In genomic region chr20:38093641-38094077, GRCh38 we compare ENCODE assay signal across 1 cellular context.
A peak's percentile ranks its signal among the peaks of the same experiment; 100 is the strongest.
TF ChIP-seq lines count a peak whose summit lies in the region.

No MANE protein-coding gene starts in this region.

TF ChIP-seq in HepG2, 621 proteins besides CTCF, POLR2A, EP300 and RAD21 (continued from another document and continues in another):
- TF ChIP-seq ZNF407 (CRISPR knock-in tag; IDR thresholded peaks at IDR 0.05; ENCODE audit: not compliant biosample characterization) = no peak
- no peak for TF ChIP-seq MXD1 (CRISPR knock-in tag; IDR thresholded peaks at IDR 0.05)
- no peak for TF ChIP-seq ZFP36L1 (CRISPR knock-in tag; IDR thresholded peaks at IDR 0.05)
- TF ChIP-seq ZNF430 (CRISPR knock-in tag; IDR thresholded peaks at IDR 0.05) = no peak
- TF ChIP-seq ZNF800 (CRISPR knock-in tag; IDR thresholded peaks at IDR 0.05) = 0 out of 2 replicates have a peak, but pooled peaks have one; percentile 44
- TF ChIP-seq SPEN (CRISPR knock-in tag; IDR thresholded peaks at IDR 0.05; ENCODE audit: low read depth) = peak; percentile 56; the same call in 1 of the 2 replicates
- TF ChIP-seq ATF5 (CRISPR knock-in tag; IDR thresholded peaks at IDR 0.05; ENCODE audit: low read depth) = no peak
- peak; percentile 91 for TF ChIP-seq ARID5B (CRISPR knock-in tag; IDR thresholded peaks at IDR 0.05)
- no peak for TF ChIP-seq SRF (IDR thresholded peaks at IDR 0.05; ENCODE audit: low read depth, low read length)
- TF ChIP-seq ADNP (CRISPR knock-in tag; IDR thresholded peaks at IDR 0.05) = no peak
- TF ChIP-seq KLF9 (CRISPR knock-in tag; IDR thresholded peaks at IDR 0.05; ENCODE audit: low read depth) = no peak
- TF ChIP-seq SNAPC5 (CRISPR knock-in tag; IDR thresholded peaks at IDR 0.05; ENCODE audit: borderline replicate concordance) = no peak
- TF ChIP-seq ZNF264 (CRISPR knock-in tag; IDR thresholded peaks at IDR 0.05) = no peak
- TF ChIP-seq ZBTB4 (CRISPR knock-in tag; IDR thresholded peaks at IDR 0.05; ENCODE audit: borderline replicate concordance) = no peak
- TF ChIP-seq ZNF24 (IDR thresholded peaks at IDR 0.05) = 0 out of 2 replicates have a peak, but pooled peaks have one; percentile 12
- TF ChIP-seq MZF1 (CRISPR knock-in tag; IDR thresholded peaks at IDR 0.05; ENCODE audit: borderline replicate concordance) = no peak
- no peak for TF ChIP-seq ZNF569 (CRISPR knock-in tag; IDR thresholded peaks at IDR 0.05; ENCODE audit: borderline replicate concordance)
- TF ChIP-seq PRDM10 (CRISPR knock-in tag; IDR thresholded peaks at IDR 0.05; ENCODE audit: low read depth) = peak; percentile 53; the same call in 1 of the 2 replicates
- no peak for TF ChIP-seq DBP (CRISPR knock-in tag; IDR thresholded peaks at IDR 0.05; ENCODE audit: not compliant biosample characterization)
- TF ChIP-seq ZNF616 (CRISPR knock-in tag; IDR thresholded peaks at IDR 0.05; ENCODE audit: low read depth) = no peak
- peak; percentile 88 for TF ChIP-seq FOXA3 (CRISPR knock-in tag; IDR thresholded peaks at IDR 0.05)
- TF ChIP-seq ZNF549 (CRISPR knock-in tag; IDR thresholded peaks at IDR 0.05) = no peak
- no peak for TF ChIP-seq HCFC1 (IDR thresholded peaks at IDR 0.05; ENCODE audit: low read depth, low read length)
- no peak for TF ChIP-seq JUNB (CRISPR knock-in tag; IDR thresholded peaks at IDR 0.05; ENCODE audit: borderline replicate concordance)
- TF ChIP-seq HIVEP1 (CRISPR knock-in tag; IDR thresholded peaks at IDR 0.05) = no peak
- TF ChIP-seq ZNF12 (CRISPR knock-in tag; IDR thresholded peaks at IDR 0.05) = no peak
- TF ChIP-seq NCOA5 (CRISPR knock-in tag; IDR thresholded peaks at IDR 0.05) = no peak
- peak; percentile 91; the same call in 1 of the 2 replicates for TF ChIP-seq FOXJ3 (CRISPR knock-in tag; IDR thresholded peaks at IDR 0.05; ENCODE audit: borderline replicate concordance)
- no peak for TF ChIP-seq ZFP62 (CRISPR knock-in tag; IDR thresholded peaks at IDR 0.05)
- peak; percentile 52 for TF ChIP-seq TEAD3 (CRISPR knock-in tag; optimal IDR thresholded peaks at IDR 0.05; ENCODE audit: borderline replicate concordance)
- no peak for TF ChIP-seq CENPX (CRISPR knock-in tag; IDR thresholded peaks at IDR 0.05)
- TF ChIP-seq JARID2 (CRISPR knock-in tag; IDR thresholded peaks at IDR 0.05; ENCODE audit: insufficient replicate concordance) = no peak
- no peak for TF ChIP-seq KMT2B (CRISPR knock-in tag; IDR thresholded peaks at IDR 0.05)
- 0 out of 2 replicates have a peak, but pooled peaks have one; percentile 47 for TF ChIP-seq ESRRA (CRISPR knock-in tag; IDR thresholded peaks at IDR 0.05; ENCODE audit: low read depth)
- no peak for TF ChIP-seq ZNF564 (CRISPR knock-in tag; IDR thresholded peaks at IDR 0.05)
- no peak for TF ChIP-seq PCBP2 (optimal IDR thresholded peaks at IDR 0.05; ENCODE audit: low read depth, low read length, poor library complexity, severe bottlenecking)
